Comparison of ENCODE assay signal across 8 cellular contexts in genomic region chr19:2064788-2065524, GRCh38. TPM values are rescaled to one million over a fixed set of nuclear protein-coding genes. Genes with fewer than 3 reads are reported as not detected.
DNase-seq lines count a peak whose midpoint lies in the region; ATAC-seq and TF ChIP-seq lines count a peak whose summit lies in the region.
"Had no signal": no experiment of that assay in that cellular context is flagged by ENCODE, and none has a peak within 500 bp of the region (broad histone marks: within the 10 kb centered on the region; RNA-seq: fewer than 3 reads in every experiment).

No MANE protein-coding gene starts in this region.

- peak overlapping the region; percentile 79 to 100 (median 96) for H3K27ac ChIP-seq in tibial nerve

- peak overlapping the region; percentile 43 for H3K27ac Mint-ChIP-seq in endothelial cell (ENCODE audit: unreplicated experiment)

- no peak for ATAC-seq in GM19467 (IDR thresholded peaks at IDR 0.05; ENCODE audit: unreplicated experiment)

- no peaks in the 10 kb centered on the region for H3K36me3 ChIP-seq in tibial nerve

- peak; percentile 99 for TF ChIP-seq EP300 in tibial nerve (IDR thresholded peaks at IDR 0.05)

- no peaks in the 10 kb centered on the region for H3K27me3 ChIP-seq in tibial nerve

- DNase-seq in NCI-H1694 (lab: John Stamatoyannopoulos, UW) (peak; percentile 12), endothelial cell (ENCODE audit: low spot score) (no peak), myocyte (ENCODE audit: low read depth) (peak; percentile 87), tibial nerve (ENCODE audit: low spot score in 2 of 2) (no peak), epidermal melanocyte (ENCODE audit: insufficient read length, low spot score) (no peak), DMS79 treated with DMSO at 0.1 percent for 48 hours (lab: John Stamatoyannopoulos, UW) (no peak)
- DNase-seq: activated T-cell treated with anti-CD3 and anti-CD28 coated beads, Interleukin-2, amount 50 U/mL, for 1 hour had no signal

- no peak overlapping the region for H3K4me3 Mint-ChIP-seq in endothelial cell (ENCODE audit: unreplicated experiment)

- H3K4me3 ChIP-seq in tibial nerve = peak overlapping the region in 1 of 4 donors; percentile 26

- no peaks in the 10 kb centered on the region for H3K9me3 ChIP-seq in tibial nerve

- TF ChIP-seq CTCF in endothelial cell (IDR thresholded peaks at IDR 0.05; ENCODE audit: unreplicated experiment) (no peak), tibial nerve (IDR thresholded peaks at IDR 0.05) (peak in 3 of 5 experiments; percentile 17 to 70 (median 51))

- peaks cover 0 to 55% (median 40%) of the 10 kb centered on the region in 4 donors for H3K4me1 ChIP-seq in tibial nerve

- TF ChIP-seq POLR2A in tibial nerve (IDR thresholded peaks at IDR 0.05) = peak in 1 of 2 donors; percentile 79

- peaks cover 9% of the 10 kb centered on the region for H3K27me3 Mint-ChIP-seq in endothelial cell (ENCODE audit: unreplicated experiment)

- 43 to 51% methylated on average over 20 to 36 of the region's 38 CpGs for WGBS in tibial nerve, 2 donors

- no peaks in the 10 kb centered on the region for H3K9me3 Mint-ChIP-seq in endothelial cell (ENCODE audit: unreplicated experiment)

- H3K4me1 Mint-ChIP-seq in endothelial cell (ENCODE audit: unreplicated experiment) = peaks cover 15% of the 10 kb centered on the region

- H3K36me3 Mint-ChIP-seq in endothelial cell (ENCODE audit: low read depth, unreplicated experiment) = no peaks in the 10 kb centered on the region

RNA-seq across cellular contexts. Expression of gene MKNK2, which starts 13.9 kb away (rescaled TPM):
- total RNA-seq in endothelial cell (ENCODE audit: unreplicated experiment) (228 TPM), myocyte (35.3 and 44.6 TPM in 2 replicates), tibial nerve (100 to 1,000 TPM; 126 to 265 (median 152) TPM)
- polyA plus RNA-seq in myocyte (2012) = 34.7 TPM

RNA-seq across cellular contexts. Expression of gene MOB3A, which starts 31.2 kb away (rescaled TPM):
- 88.5 TPM for total RNA-seq in endothelial cell (ENCODE audit: unreplicated experiment)
- total RNA-seq in myocyte = 17.6 and 22.4 TPM in 2 replicates
- polyA plus RNA-seq in myocyte (2012) = 20.7 TPM
- 10 to 100 TPM; 31.7 to 70.8 (median 35.2) TPM for total RNA-seq in tibial nerve

RNA-seq across cellular contexts. Expression of gene IZUMO4, which starts 31.8 kb away (rescaled TPM):
- 8.9 TPM for total RNA-seq in endothelial cell (ENCODE audit: unreplicated experiment)
- 7.2 and 8.2 TPM in 2 replicates for total RNA-seq in myocyte
- 6.2 TPM for polyA plus RNA-seq in myocyte (2012)
- total RNA-seq in tibial nerve = 10 to 100 TPM; 28.6 to 46.3 (median 33.2) TPM

RNA-seq across cellular contexts. Expression of gene BTBD2, which starts 49.4 kb away (rescaled TPM):
- total RNA-seq in endothelial cell (ENCODE audit: unreplicated experiment) = 80.5 TPM
- 40.2 and 44.4 TPM in 2 replicates for total RNA-seq in myocyte
- 59.6 TPM for polyA plus RNA-seq in myocyte (2012)
- 10 to 100 TPM; 54.0 to 94.5 (median 73.5) TPM for total RNA-seq in tibial nerve

Comparison
In these comparisons a context has a peak if more than half of its experiments do, and no peak if none do; other contexts are left out.
1. DNase-seq: peak in NCI-H1694 (single experiment) and myocyte (single experiment); none in endothelial cell (single experiment), tibial nerve (0 of 2), epidermal melanocyte (single experiment) and DMS79 treated with DMSO at 0.1 percent for 48 hours (single experiment).